Comparison of ENCODE assay signal across 1 cellular context in the genomic region with DNA sequence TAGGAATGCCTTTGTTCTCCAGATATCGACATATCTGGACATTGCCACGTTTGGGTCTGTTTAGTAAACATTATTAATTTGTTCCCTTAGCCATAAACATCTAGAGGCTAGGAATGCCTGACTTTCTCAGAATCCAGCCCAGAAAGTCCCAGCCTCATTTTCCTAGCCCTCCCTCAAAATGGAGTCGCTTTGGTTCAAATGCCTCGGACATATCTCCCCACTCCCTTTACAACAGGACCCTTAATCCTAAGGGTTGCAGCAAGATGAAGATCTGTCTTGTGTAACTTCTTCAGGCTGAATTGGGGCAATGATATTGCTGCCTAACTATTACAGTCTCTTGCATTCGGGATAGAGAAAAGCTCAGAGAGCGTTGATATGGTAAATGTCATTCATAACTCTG.
TF ChIP-seq lines count a peak whose summit lies in the region.

No MANE protein-coding gene starts in this region.

TF ChIP-seq in K562, 482 proteins besides CTCF, POLR2A, EP300 and RAD21 (continued from another document and continues in another):
- TF ChIP-seq, protein P1, sequence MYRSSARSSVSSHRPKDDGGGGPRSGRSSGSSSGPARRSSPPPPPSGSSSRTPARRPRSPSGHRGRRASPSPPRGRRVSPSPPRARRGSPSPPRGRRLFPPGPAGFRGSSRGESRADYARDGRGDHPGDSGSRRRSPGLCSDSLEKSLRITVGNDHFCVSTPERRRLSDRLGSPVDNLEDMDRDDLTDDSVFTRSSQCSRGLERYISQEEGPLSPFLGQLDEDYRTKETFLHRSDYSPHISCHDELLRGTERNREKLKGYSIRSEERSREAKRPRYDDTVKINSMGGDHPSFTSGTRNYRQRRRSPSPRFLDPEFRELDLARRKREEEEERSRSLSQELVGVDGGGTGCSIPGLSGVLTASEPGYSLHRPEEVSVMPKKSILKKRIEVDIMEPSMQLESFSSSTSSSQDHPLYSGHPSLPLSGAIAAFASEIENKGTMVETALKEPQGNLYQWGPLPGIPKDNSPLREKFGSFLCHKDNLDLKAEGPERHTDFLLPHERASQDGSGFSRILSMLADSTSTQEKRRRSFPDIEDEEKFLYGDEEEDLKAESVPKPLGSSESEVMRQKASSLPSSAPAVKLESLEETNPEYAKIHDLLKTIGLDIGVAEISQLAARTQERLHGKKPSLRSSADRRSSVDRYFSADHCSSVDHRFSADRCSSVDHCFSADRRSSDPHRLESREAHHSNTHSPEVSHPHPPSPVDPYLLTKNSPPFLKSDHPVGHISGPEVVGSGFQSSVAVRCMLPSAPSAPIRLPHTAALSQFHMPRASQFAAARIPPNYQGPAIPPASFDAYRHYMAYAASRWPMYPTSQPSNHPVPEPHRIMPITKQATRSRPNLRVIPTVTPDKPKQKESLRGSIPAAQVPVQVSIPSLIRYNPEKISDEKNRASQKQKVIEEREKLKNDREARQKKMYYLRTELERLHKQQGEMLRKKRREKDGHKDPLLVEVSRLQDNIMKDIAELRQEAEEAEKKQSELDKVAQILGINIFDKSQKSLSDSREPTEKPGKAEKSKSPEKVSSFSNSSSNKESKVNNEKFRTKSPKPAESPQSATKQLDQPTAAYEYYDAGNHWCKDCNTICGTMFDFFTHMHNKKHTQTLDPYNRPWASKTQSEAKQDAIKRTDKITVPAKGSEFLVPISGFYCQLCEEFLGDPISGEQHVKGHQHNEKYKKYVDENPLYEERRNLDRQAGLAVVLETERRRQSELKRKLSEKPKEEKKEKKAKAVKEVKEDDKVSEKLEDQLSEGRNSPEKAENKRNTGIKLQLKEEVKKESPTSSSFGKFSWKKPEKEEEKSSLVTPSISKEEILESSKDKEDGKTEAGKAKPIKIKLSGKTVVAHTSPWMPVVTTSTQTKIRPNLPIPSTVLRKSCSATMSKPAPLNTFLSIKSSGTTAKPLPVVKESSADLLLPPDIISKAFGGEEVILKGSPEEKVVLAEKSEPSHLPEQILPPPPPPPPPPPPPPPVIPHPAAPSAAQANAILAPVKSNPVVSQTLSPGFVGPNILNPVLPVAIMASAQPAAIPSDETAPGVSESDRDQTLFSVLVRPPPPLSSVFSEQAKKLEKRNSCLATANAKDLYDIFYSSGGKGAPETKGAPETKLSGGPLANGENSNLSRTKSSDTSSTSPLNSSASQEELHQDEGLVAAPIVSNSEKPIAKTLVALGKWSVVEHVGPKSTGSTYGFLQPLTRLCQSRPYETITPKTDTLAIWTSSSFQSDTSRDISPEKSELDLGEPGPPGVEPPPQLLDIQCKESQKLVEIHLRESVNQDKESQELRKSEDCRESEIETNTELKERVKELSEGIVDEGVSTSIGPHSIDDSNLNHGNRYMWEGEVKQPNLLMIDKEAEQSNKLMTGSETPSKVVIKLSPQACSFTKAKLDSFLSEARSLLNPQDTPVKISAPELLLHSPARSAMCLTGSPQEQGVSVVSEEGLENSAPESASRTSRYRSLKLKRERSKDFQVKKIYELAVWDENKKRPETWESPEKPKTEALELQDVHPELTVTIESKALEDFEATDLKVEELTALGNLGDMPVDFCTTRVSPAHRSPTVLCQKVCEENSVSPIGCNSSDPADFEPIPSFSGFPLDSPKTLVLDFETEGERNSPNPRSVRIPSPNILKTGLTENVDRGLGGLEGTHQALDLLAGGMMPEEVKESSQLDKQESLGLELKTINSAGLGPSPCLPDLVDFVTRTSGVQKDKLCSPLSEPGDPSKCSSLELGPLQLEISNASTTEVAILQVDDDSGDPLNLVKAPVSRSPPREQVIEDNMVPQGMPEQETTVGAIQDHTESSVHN (IDR thresholded peaks at IDR 0.05; ENCODE audit: borderline replicate concordance in 1 of 2, low read depth in 1 of 2) = no peak
- TF ChIP-seq SOX6 (IDR thresholded peaks at IDR 0.05) (no peak), KHSRP (IDR thresholded peaks at IDR 0.05) (no peak), ZNF589 (CRISPR knock-in tag; IDR thresholded peaks at IDR 0.05; ENCODE audit: low read depth) (peak; percentile 98), OTX1 (CRISPR knock-in tag; IDR thresholded peaks at IDR 0.05) (peak; percentile 96), TAF1 (IDR thresholded peaks at IDR 0.05; ENCODE audit: control insufficient read depth, extremely low read depth, insufficient read depth, low read length, severe bottlenecking) (no peak), HCFC1 (IDR thresholded peaks at IDR 0.05; ENCODE audit: low read depth, low read length) (no peak), ZEB2 (IDR thresholded peaks at IDR 0.05) (no peak), TCF7L2 (IDR thresholded peaks at IDR 0.05; ENCODE audit: low read depth, low read length) (no peak), ZZZ3 (IDR thresholded peaks at IDR 0.05) (no peak), MCM3 (IDR thresholded peaks at IDR 0.05) (no peak), ZNF431 (CRISPR knock-in tag; IDR thresholded peaks at IDR 0.05) (no peak), MIER1 (IDR thresholded peaks at IDR 0.05; ENCODE audit: low read depth) (no peak), LEF1 (IDR thresholded peaks at IDR 0.05) (no peak), HDAC6 (IDR thresholded peaks at IDR 0.05; ENCODE audit: low read depth, low read length) (no peak), RFX1 (IDR thresholded peaks at IDR 0.05) (no peak), SMAD3 (CRISPR knock-in tag; conservative IDR thresholded peaks at IDR 0.05) (peak; percentile 98), RBFOX2 (IDR thresholded peaks at IDR 0.05; ENCODE audit: low read depth, low read length) (no peak), ZBTB1 (CRISPR knock-in tag; IDR thresholded peaks at IDR 0.05; ENCODE audit: borderline replicate concordance, low read depth) (no peak), RBM17 (IDR thresholded peaks at IDR 0.05; ENCODE audit: borderline replicate concordance, low read depth, low read length) (no peak), PML (IDR thresholded peaks at IDR 0.05; ENCODE audit: low read length) (no peak), NFATC3 (IDR thresholded peaks at IDR 0.05) (no peak), TAF9B (IDR thresholded peaks at IDR 0.05; ENCODE audit: partially characterized antibody) (no peak), CHCHD3 (CRISPR knock-in tag; IDR thresholded peaks at IDR 0.05) (no peak), ZFPM2 (CRISPR knock-in tag; IDR thresholded peaks at IDR 0.05) (peak; percentile 95), CEBPB (tag; IDR thresholded peaks at IDR 0.05) (no peak), HMG20A (CRISPR knock-in tag; conservative IDR thresholded peaks at IDR 0.05) (0 out of 2 replicates have a peak, but pooled peaks have one; percentile 58), MEF2A (IDR thresholded peaks at IDR 0.05; ENCODE audit: control insufficient read depth, low read depth, low read length) (no peak), POU5F1 (IDR thresholded peaks at IDR 0.05; ENCODE audit: borderline replicate concordance, low read depth, low read length, partially characterized antibody) (no peak)
- TF ChIP-seq, protein P2, sequence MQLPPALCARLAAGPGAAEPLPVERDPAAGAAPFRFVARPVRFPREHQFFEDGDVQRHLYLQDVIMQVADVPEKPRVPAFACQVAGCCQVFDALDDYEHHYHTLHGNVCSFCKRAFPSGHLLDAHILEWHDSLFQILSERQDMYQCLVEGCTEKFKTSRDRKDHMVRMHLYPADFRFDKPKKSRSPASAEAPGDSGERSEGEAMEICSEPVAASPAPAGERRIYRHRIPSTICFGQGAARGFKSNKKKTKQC (CRISPR knock-in tag; IDR thresholded peaks at IDR 0.05) = no peak
- TF ChIP-seq, protein P3, sequence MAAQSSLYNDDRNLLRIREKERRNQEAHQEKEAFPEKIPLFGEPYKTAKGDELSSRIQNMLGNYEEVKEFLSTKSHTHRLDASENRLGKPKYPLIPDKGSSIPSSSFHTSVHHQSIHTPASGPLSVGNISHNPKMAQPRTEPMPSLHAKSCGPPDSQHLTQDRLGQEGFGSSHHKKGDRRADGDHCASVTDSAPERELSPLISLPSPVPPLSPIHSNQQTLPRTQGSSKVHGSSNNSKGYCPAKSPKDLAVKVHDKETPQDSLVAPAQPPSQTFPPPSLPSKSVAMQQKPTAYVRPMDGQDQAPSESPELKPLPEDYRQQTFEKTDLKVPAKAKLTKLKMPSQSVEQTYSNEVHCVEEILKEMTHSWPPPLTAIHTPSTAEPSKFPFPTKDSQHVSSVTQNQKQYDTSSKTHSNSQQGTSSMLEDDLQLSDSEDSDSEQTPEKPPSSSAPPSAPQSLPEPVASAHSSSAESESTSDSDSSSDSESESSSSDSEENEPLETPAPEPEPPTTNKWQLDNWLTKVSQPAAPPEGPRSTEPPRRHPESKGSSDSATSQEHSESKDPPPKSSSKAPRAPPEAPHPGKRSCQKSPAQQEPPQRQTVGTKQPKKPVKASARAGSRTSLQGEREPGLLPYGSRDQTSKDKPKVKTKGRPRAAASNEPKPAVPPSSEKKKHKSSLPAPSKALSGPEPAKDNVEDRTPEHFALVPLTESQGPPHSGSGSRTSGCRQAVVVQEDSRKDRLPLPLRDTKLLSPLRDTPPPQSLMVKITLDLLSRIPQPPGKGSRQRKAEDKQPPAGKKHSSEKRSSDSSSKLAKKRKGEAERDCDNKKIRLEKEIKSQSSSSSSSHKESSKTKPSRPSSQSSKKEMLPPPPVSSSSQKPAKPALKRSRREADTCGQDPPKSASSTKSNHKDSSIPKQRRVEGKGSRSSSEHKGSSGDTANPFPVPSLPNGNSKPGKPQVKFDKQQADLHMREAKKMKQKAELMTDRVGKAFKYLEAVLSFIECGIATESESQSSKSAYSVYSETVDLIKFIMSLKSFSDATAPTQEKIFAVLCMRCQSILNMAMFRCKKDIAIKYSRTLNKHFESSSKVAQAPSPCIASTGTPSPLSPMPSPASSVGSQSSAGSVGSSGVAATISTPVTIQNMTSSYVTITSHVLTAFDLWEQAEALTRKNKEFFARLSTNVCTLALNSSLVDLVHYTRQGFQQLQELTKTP (IDR thresholded peaks at IDR 0.05; ENCODE audit: low read depth in 1 of 2, partially characterized antibody in 2 of 2) = no peak
- TF ChIP-seq, protein P4, sequence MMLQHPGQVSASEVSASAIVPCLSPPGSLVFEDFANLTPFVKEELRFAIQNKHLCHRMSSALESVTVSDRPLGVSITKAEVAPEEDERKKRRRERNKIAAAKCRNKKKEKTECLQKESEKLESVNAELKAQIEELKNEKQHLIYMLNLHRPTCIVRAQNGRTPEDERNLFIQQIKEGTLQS (IDR thresholded peaks at IDR 0.05) = no peak
- TF ChIP-seq, protein P4 (CRISPR knock-in tag; conservative IDR thresholded peaks at IDR 0.05) = no peak
- TF ChIP-seq, protein P5, sequence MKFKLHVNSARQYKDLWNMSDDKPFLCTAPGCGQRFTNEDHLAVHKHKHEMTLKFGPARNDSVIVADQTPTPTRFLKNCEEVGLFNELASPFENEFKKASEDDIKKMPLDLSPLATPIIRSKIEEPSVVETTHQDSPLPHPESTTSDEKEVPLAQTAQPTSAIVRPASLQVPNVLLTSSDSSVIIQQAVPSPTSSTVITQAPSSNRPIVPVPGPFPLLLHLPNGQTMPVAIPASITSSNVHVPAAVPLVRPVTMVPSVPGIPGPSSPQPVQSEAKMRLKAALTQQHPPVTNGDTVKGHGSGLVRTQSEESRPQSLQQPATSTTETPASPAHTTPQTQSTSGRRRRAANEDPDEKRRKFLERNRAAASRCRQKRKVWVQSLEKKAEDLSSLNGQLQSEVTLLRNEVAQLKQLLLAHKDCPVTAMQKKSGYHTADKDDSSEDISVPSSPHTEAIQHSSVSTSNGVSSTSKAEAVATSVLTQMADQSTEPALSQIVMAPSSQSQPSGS (CRISPR knock-in tag; IDR thresholded peaks at IDR 0.05) = no peak
- TF ChIP-seq, protein P6, sequence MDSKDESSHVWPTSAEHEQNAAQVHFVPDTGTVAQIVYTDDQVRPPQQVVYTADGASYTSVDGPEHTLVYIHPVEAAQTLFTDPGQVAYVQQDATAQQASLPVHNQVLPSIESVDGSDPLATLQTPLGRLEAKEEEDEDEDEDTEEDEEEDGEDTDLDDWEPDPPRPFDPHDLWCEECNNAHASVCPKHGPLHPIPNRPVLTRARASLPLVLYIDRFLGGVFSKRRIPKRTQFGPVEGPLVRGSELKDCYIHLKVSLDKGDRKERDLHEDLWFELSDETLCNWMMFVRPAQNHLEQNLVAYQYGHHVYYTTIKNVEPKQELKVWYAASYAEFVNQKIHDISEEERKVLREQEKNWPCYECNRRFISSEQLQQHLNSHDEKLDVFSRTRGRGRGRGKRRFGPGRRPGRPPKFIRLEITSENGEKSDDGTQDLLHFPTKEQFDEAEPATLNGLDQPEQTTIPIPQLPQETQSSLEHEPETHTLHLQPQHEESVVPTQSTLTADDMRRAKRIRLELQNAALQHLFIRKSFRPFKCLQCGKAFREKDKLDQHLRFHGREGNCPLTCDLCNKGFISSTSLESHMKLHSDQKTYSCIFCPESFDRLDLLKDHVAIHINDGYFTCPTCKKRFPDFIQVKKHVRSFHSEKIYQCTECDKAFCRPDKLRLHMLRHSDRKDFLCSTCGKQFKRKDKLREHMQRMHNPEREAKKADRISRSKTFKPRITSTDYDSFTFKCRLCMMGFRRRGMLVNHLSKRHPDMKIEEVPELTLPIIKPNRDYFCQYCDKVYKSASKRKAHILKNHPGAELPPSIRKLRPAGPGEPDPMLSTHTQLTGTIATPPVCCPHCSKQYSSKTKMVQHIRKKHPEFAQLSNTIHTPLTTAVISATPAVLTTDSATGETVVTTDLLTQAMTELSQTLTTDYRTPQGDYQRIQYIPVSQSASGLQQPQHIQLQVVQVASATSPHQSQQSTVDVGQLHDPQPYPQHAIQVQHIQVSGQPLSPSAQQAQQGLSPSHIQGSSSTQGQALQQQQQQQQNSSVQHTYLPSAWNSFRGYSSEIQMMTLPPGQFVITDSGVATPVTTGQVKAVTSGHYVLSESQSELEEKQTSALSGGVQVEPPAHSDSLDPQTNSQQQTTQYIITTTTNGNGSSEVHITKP (IDR thresholded peaks at IDR 0.05; ENCODE audit: partially characterized antibody) = no peak
- TF ChIP-seq, protein P7, sequence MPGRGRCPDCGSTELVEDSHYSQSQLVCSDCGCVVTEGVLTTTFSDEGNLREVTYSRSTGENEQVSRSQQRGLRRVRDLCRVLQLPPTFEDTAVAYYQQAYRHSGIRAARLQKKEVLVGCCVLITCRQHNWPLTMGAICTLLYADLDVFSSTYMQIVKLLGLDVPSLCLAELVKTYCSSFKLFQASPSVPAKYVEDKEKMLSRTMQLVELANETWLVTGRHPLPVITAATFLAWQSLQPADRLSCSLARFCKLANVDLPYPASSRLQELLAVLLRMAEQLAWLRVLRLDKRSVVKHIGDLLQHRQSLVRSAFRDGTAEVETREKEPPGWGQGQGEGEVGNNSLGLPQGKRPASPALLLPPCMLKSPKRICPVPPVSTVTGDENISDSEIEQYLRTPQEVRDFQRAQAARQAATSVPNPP (IDR thresholded peaks at IDR 0.05; ENCODE audit: borderline replicate concordance, insufficient read depth, insufficient read length) = no peak
- TF ChIP-seq, protein P8, sequence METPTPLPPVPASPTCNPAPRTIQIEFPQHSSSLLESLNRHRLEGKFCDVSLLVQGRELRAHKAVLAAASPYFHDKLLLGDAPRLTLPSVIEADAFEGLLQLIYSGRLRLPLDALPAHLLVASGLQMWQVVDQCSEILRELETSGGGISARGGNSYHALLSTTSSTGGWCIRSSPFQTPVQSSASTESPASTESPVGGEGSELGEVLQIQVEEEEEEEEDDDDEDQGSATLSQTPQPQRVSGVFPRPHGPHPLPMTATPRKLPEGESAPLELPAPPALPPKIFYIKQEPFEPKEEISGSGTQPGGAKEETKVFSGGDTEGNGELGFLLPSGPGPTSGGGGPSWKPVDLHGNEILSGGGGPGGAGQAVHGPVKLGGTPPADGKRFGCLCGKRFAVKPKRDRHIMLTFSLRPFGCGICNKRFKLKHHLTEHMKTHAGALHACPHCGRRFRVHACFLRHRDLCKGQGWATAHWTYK (CRISPR knock-in tag; IDR thresholded peaks at IDR 0.05) = peak; percentile 97
- TF ChIP-seq, protein P9, sequence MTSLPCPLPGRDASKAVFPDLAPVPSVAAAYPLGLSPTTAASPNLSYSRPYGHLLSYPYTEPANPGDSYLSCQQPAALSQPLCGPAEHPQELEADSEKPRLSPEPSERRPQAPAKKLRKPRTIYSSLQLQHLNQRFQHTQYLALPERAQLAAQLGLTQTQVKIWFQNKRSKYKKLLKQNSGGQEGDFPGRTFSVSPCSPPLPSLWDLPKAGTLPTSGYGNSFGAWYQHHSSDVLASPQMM (CRISPR knock-in tag; IDR thresholded peaks at IDR 0.05) = no peak
